Comparison of ENCODE assay signal across 26 cellular contexts in the genomic region with DNA sequence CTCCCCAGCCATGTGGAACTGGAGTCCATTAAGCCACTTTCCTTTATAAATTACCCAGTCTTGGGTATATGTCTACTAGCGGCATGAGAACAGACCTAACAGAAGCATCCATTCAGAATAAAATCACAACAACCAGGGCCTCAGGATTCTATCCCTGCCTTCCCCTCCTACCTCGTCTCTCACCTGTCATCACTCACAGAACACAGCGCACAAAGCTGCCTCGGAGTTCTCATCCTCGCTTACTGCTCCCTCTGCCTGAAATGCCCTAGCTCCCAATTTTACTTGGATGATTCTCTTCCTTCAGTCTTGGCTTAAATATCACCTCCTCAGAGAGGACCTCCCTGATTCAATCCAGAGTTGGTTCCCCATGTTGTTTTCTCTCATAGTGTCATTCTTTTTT.
DNase-seq lines count a peak whose midpoint lies in the region; ATAC-seq, FAIRE-seq and TF ChIP-seq lines count a peak whose summit lies in the region.
"Had no signal": no experiment of that assay in that cellular context is flagged by ENCODE, and none has a peak within 500 bp of the region (broad histone marks: within the 10 kb centered on the region; RNA-seq: fewer than 3 reads in every experiment).

No MANE protein-coding gene starts in this region.

- POLR2A ChIA-PET in activated CD4-positive, alpha-beta memory T cell treated with anti-CD3 and anti-CD28 coated beads for 36 hours (lab: Charles Lee) = no interaction called here
- POLR2A ChIA-PET in activated CD4-positive, alpha-beta memory T cell treated with anti-CD3 and anti-CD28 coated beads, Interleukin-2, amount 10 ng/mL, durations not matched to agents 7 days and 5 days (lab: Charles Lee) = no interaction called here
- POLR2A ChIA-PET in HepG2 (lab: Yijun Ruan, JAX) = no interaction called here

- peaks cover 5 to 14% of the 10 kb centered on the region in 2 experiments; a peak in 4 of 5 replicates for H3K36me3 ChIP-seq in HepG2 (replicated peaks in 1 of 2; ENCODE audit: control insufficient read depth in 1 of 2, insufficient read depth in 2 of 2, low read length in 2 of 2)
- peaks cover 0 to 2% (median 0%) of the 10 kb centered on the region in 4 donors for H3K36me3 ChIP-seq in right lobe of liver
- H3K36me3 ChIP-seq: SJSA1 had no signal

- H3K9me3 ChIP-seq in HepG2 (ENCODE audit: low read length) (no peaks in the 10 kb centered on the region), right lobe of liver (no peaks in the 10 kb centered on the region)
- H3K9me3 ChIP-seq: SJSA1, tibial artery had no signal

- no peak overlapping the region for H3K4me3 ChIP-seq in HepG2 (replicated peaks in 1 of 3; ENCODE audit: insufficient read depth in 1 of 3, low read depth in 2 of 3, low read length in 3 of 3)
- H3K4me3 ChIP-seq in right lobe of liver = no peak overlapping the region
- H3K4me3 ChIP-seq: GM23338, SJSA1, smooth muscle cell, tibial artery had no signal

- H3K4me1 ChIP-seq in HepG2 (ENCODE audit: insufficient read depth, low read length) (peaks cover 73% of the 10 kb centered on the region), right lobe of liver (peaks cover 0 to 37% (median 12%) of the 10 kb centered on the region in 4 donors)
- H3K4me1 ChIP-seq: SJSA1, tibial artery had no signal

- no peak for ATAC-seq in HepG2
- no peak for ATAC-seq in right lobe of liver
- no peak for ATAC-seq in effector memory CD8-positive, alpha-beta T cell (replicated peaks)
- ATAC-seq in stimulated activated memory B cell treated with anti-CD40 and anti-IgM and Interleukin-4, amounts not matched to agents 10 μg/mL and 1 μg/mL and 100 μg/mL, for 72 hours = no peak
- ATAC-seq in stimulated activated naive CD8-positive, alpha-beta T cell treated with anti-CD3 and anti-CD28 coated beads, Interleukin-15, amount 100 ng/mL, for 72 hours = no peak
- ATAC-seq: GM23338 had no signal

- H3K9ac ChIP-seq in HepG2 (ENCODE audit: insufficient read depth, low read depth, low read length) = no peak overlapping the region
- H3K9ac ChIP-seq: parathyroid adenoma had no signal

- no peak for DNase-seq in activated CD4-positive, alpha-beta memory T cell treated with anti-CD3 and anti-CD28 coated beads for 36 hours
- no peak for DNase-seq in activated CD4-positive, alpha-beta memory T cell treated with anti-CD3 and anti-CD28 coated beads, Interleukin-2, amount 10 ng/mL, durations not matched to agents 7 days and 5 days
- DNase-seq in HepG2 (ENCODE audit: low spot score) (no peak), right lobe of liver (no peak), H4 (ENCODE audit: low spot score) (no peak)
- DNase-seq in effector memory CD8-positive, alpha-beta T cell = no peak
- no peak for DNase-seq in stimulated activated naive CD8-positive, alpha-beta T cell treated with anti-CD3 and anti-CD28 coated beads, Interleukin-15, amount 100 ng/mL, for 72 hours
- DNase-seq: activated CD4-positive, CD25-positive, alpha-beta regulatory T cell; activated gamma-delta T cell treated with Interleukin-2 at 50 U/mL for 16 hours; DMS 273 treated with DMSO at 0.1 percent for 48 hours; effector CD4-positive, alpha-beta T cell; HFFc6; mesenchymal stem cell; NCI-H1092; NCI-H1694; NCI-H446; NCI-H748 treated with DMSO at 0.1 percent for 48 hours; retina; tibial artery had no signal

- H3K27me3 ChIP-seq in HepG2 (ENCODE audit: control insufficient read depth in 1 of 2, insufficient read depth in 2 of 2, low read length in 2 of 2) = no peaks in the 10 kb centered on the region
- no peaks in the 10 kb centered on the region for H3K27me3 ChIP-seq in right lobe of liver
- H3K27me3 ChIP-seq: SJSA1, tibial artery had no signal

- H2AFZ ChIP-seq in HepG2 (ENCODE audit: low read length) = no peak overlapping the region
- H2AFZ ChIP-seq: GM23338, parathyroid adenoma had no signal

- in situ Hi-C loops in HepG2 (cut with HindIII; ENCODE audit: extremely low pct_ligation_motif_present, low pct_unique_long_range_greater_than_20kb) = loop anchor here (5.0 kb wide), 2 partner anchors 72 to 222 kb away; no protein-coding TSS in a partner anchor

- no peaks in the 10 kb centered on the region for H4K20me1 ChIP-seq in HepG2 (ENCODE audit: insufficient read depth, low read length)

- H3K27ac Mint-ChIP-seq in activated CD4-positive, alpha-beta memory T cell treated with anti-CD3 and anti-CD28 coated beads for 36 hours = peak overlapping the region; percentile 1
- H3K27ac Mint-ChIP-seq in activated CD4-positive, alpha-beta memory T cell treated with anti-CD3 and anti-CD28 coated beads, Interleukin-2, amount 10 ng/mL, durations not matched to agents 7 days and 5 days = no peak overlapping the region
- H3K27ac Mint-ChIP-seq in effector memory CD8-positive, alpha-beta T cell = peak overlapping the region; percentile 39 to 75
- H3K27ac Mint-ChIP-seq in stimulated activated memory B cell treated with anti-CD40 and anti-IgM and Interleukin-4, amounts not matched to agents 10 μg/mL and 1 μg/mL and 100 μg/mL, for 72 hours = peak overlapping the region; percentile 75
- H3K27ac Mint-ChIP-seq in stimulated activated naive CD8-positive, alpha-beta T cell treated with anti-CD3 and anti-CD28 coated beads, Interleukin-15, amount 100 ng/mL, for 72 hours = peak overlapping the region in 1 of 2 donors; percentile 43
- H3K27ac Mint-ChIP-seq: GM23338, HFFc6 had no signal

- H3K9me3 Mint-ChIP-seq in activated CD4-positive, alpha-beta memory T cell treated with anti-CD3 and anti-CD28 coated beads for 36 hours = no peaks in the 10 kb centered on the region
- H3K9me3 Mint-ChIP-seq in activated CD4-positive, alpha-beta memory T cell treated with anti-CD3 and anti-CD28 coated beads, Interleukin-2, amount 10 ng/mL, durations not matched to agents 7 days and 5 days = no peaks in the 10 kb centered on the region
- no peaks in the 10 kb centered on the region for H3K9me3 Mint-ChIP-seq in effector memory CD8-positive, alpha-beta T cell
- no peaks in the 10 kb centered on the region for H3K9me3 Mint-ChIP-seq in stimulated activated memory B cell treated with anti-CD40 and anti-IgM and Interleukin-4, amounts not matched to agents 10 μg/mL and 1 μg/mL and 100 μg/mL, for 72 hours
- H3K9me3 Mint-ChIP-seq in stimulated activated naive CD8-positive, alpha-beta T cell treated with anti-CD3 and anti-CD28 coated beads, Interleukin-15, amount 100 ng/mL, for 72 hours = no peaks in the 10 kb centered on the region
- H3K9me3 Mint-ChIP-seq: GM23338, HFFc6 had no signal

- H3K27ac ChIP-seq in HepG2 (ENCODE audit: extremely low read length, insufficient read depth, low read length) (peak overlapping the region; percentile 8), right lobe of liver (no peak overlapping the region)
- H3K27ac ChIP-seq: epithelial cell of prostate, parathyroid adenoma, SJSA1, tibial artery had no signal

- no peak overlapping the region for H3K4me3 Mint-ChIP-seq in activated CD4-positive, alpha-beta memory T cell treated with anti-CD3 and anti-CD28 coated beads for 36 hours
- no peak overlapping the region for H3K4me3 Mint-ChIP-seq in activated CD4-positive, alpha-beta memory T cell treated with anti-CD3 and anti-CD28 coated beads, Interleukin-2, amount 10 ng/mL, durations not matched to agents 7 days and 5 days
- no peak overlapping the region for H3K4me3 Mint-ChIP-seq in effector memory CD8-positive, alpha-beta T cell
- H3K4me3 Mint-ChIP-seq in stimulated activated memory B cell treated with anti-CD40 and anti-IgM and Interleukin-4, amounts not matched to agents 10 μg/mL and 1 μg/mL and 100 μg/mL, for 72 hours = no peak overlapping the region
- no peak overlapping the region for H3K4me3 Mint-ChIP-seq in stimulated activated naive CD8-positive, alpha-beta T cell treated with anti-CD3 and anti-CD28 coated beads, Interleukin-15, amount 100 ng/mL, for 72 hours
- H3K4me3 Mint-ChIP-seq: GM23338, HFFc6 had no signal

- H3K79me2 ChIP-seq in HepG2 (ENCODE audit: insufficient read depth, low read length) = no peaks in the 10 kb centered on the region
- H3K79me2 ChIP-seq: parathyroid adenoma had no signal

- H3K4me2 ChIP-seq in HepG2 (ENCODE audit: low read depth, low read length) = no peak overlapping the region
- H3K4me2 ChIP-seq: GM23338, smooth muscle cell had no signal

- 97% methylated on average over 5 of the region's 5 CpGs for WGBS in HepG2 (ENCODE audit: low lambda C conversion rate)
- WGBS in right lobe of liver (ENCODE audit: insufficient coverage, low coverage, low lambda C conversion rate, missing lambda C conversion rate) = 98% methylated on average over 4 of the region's 5 CpGs

- H3K4me1 Mint-ChIP-seq in activated CD4-positive, alpha-beta memory T cell treated with anti-CD3 and anti-CD28 coated beads for 36 hours (ENCODE audit: low read depth) = peaks cover 24% of the 10 kb centered on the region
- H3K4me1 Mint-ChIP-seq in activated CD4-positive, alpha-beta memory T cell treated with anti-CD3 and anti-CD28 coated beads, Interleukin-2, amount 10 ng/mL, durations not matched to agents 7 days and 5 days = peaks cover 31% of the 10 kb centered on the region
- H3K4me1 Mint-ChIP-seq in effector memory CD8-positive, alpha-beta T cell (ENCODE audit: low read depth in 2 of 2) = peaks cover 5 to 8% of the 10 kb centered on the region in 2 donors
- H3K4me1 Mint-ChIP-seq in stimulated activated memory B cell treated with anti-CD40 and anti-IgM and Interleukin-4, amounts not matched to agents 10 μg/mL and 1 μg/mL and 100 μg/mL, for 72 hours = peaks cover 35% of the 10 kb centered on the region
- peaks cover 65% of the 10 kb centered on the region for H3K4me1 Mint-ChIP-seq in stimulated activated naive CD8-positive, alpha-beta T cell treated with anti-CD3 and anti-CD28 coated beads, Interleukin-15, amount 100 ng/mL, for 72 hours

- no TSS peak for BruUV-seq in HepG2 (replicated peaks; lab: Mats Ljungman, UMichigan)

- no peaks in the 10 kb centered on the region for H3K27me3 Mint-ChIP-seq in activated CD4-positive, alpha-beta memory T cell treated with anti-CD3 and anti-CD28 coated beads for 36 hours
- H3K27me3 Mint-ChIP-seq in activated CD4-positive, alpha-beta memory T cell treated with anti-CD3 and anti-CD28 coated beads, Interleukin-2, amount 10 ng/mL, durations not matched to agents 7 days and 5 days = no peaks in the 10 kb centered on the region
- no peaks in the 10 kb centered on the region for H3K27me3 Mint-ChIP-seq in effector memory CD8-positive, alpha-beta T cell
- H3K27me3 Mint-ChIP-seq in stimulated activated memory B cell treated with anti-CD40 and anti-IgM and Interleukin-4, amounts not matched to agents 10 μg/mL and 1 μg/mL and 100 μg/mL, for 72 hours = no peaks in the 10 kb centered on the region
- no peaks in the 10 kb centered on the region for H3K27me3 Mint-ChIP-seq in stimulated activated naive CD8-positive, alpha-beta T cell treated with anti-CD3 and anti-CD28 coated beads, Interleukin-15, amount 100 ng/mL, for 72 hours

- intact Hi-C loops in activated CD4-positive, alpha-beta memory T cell treated with anti-CD3 and anti-CD28 coated beads for 36 hours (cut with micrococcal nuclease) = loop anchor here (5.0 kb wide), 1 partner anchor 312 kb away; no protein-coding TSS in a partner anchor
- intact Hi-C loops in HepG2 (cut with micrococcal nuclease; ENCODE audit: unreplicated experiment) = loop anchor here (5.0 kb wide), 1 partner anchor 32 kb away; no protein-coding TSS in a partner anchor
- intact Hi-C loops in right lobe of liver (cut with DNase I) = loop anchor here in 1 of 2 donors (10.0 kb wide), 2 partner anchors 70 to 220 kb away; no protein-coding TSS in a partner anchor

- FAIRE-seq in HepG2 (lab: Jason Lieb, UNC) = no peak
- FAIRE-seq: A204.1 had no signal

- CTCF ChIA-PET in activated CD4-positive, alpha-beta memory T cell treated with anti-CD3 and anti-CD28 coated beads for 36 hours (lab: Charles Lee) = interaction anchor here (1.0 kb wide), 1 partner anchor 229 kb away, joined by 3 read pairs; no protein-coding TSS in a partner anchor
- CTCF ChIA-PET in activated CD4-positive, alpha-beta memory T cell treated with anti-CD3 and anti-CD28 coated beads, Interleukin-2, amount 10 ng/mL, durations not matched to agents 7 days and 5 days (lab: Charles Lee) = interaction anchor here (5.2 kb wide), 1 partner anchor 15 kb away, joined by 48 read pairs; no protein-coding TSS in a partner anchor
- CTCF ChIA-PET in HepG2 (lab: Yijun Ruan, JAX; ENCODE audit: low intra/inter-chr PET ratio, low total read pairs) = no interaction called here

- TF ChIP-seq EP300 in HepG2 (IDR thresholded peaks at IDR 0.05; ENCODE audit: low read depth in 2 of 2, low read length in 2 of 2) (no peak), HepG2 (CRISPR knock-in tag; IDR thresholded peaks at IDR 0.05; ENCODE audit: borderline replicate concordance) (no peak)

- TF ChIP-seq POLR2A in HepG2 (IDR thresholded peaks at IDR 0.05; ENCODE audit: insufficient read depth in 1 of 2, low read depth in 2 of 2, low read length in 2 of 2) (no peak), right lobe of liver (IDR thresholded peaks at IDR 0.05) (no peak)

- TF ChIP-seq RAD21 in HepG2 (CRISPR knock-in tag; IDR thresholded peaks at IDR 0.05) = no peak

- H3K36me3 Mint-ChIP-seq in activated CD4-positive, alpha-beta memory T cell treated with anti-CD3 and anti-CD28 coated beads for 36 hours = peaks cover 2% of the 10 kb centered on the region
- H3K36me3 Mint-ChIP-seq in activated CD4-positive, alpha-beta memory T cell treated with anti-CD3 and anti-CD28 coated beads, Interleukin-2, amount 10 ng/mL, durations not matched to agents 7 days and 5 days (ENCODE audit: low read depth) = peaks cover 21% of the 10 kb centered on the region
- H3K36me3 Mint-ChIP-seq in effector memory CD8-positive, alpha-beta T cell (ENCODE audit: insufficient read depth) = peaks cover 17% of the 10 kb centered on the region
- H3K36me3 Mint-ChIP-seq in stimulated activated memory B cell treated with anti-CD40 and anti-IgM and Interleukin-4, amounts not matched to agents 10 μg/mL and 1 μg/mL and 100 μg/mL, for 72 hours = peaks cover 18% of the 10 kb centered on the region

- TF ChIP-seq CTCF in HepG2 (CRISPR knock-in tag; IDR thresholded peaks at IDR 0.05) (no peak), right lobe of liver (IDR thresholded peaks at IDR 0.05) (no peak)
